1 cellular context compared by ENCODE assay signal in genomic region chr1:200409761-200410565, GRCh38.
TF ChIP-seq lines count a peak whose summit lies in the region.

A gene with protein sequence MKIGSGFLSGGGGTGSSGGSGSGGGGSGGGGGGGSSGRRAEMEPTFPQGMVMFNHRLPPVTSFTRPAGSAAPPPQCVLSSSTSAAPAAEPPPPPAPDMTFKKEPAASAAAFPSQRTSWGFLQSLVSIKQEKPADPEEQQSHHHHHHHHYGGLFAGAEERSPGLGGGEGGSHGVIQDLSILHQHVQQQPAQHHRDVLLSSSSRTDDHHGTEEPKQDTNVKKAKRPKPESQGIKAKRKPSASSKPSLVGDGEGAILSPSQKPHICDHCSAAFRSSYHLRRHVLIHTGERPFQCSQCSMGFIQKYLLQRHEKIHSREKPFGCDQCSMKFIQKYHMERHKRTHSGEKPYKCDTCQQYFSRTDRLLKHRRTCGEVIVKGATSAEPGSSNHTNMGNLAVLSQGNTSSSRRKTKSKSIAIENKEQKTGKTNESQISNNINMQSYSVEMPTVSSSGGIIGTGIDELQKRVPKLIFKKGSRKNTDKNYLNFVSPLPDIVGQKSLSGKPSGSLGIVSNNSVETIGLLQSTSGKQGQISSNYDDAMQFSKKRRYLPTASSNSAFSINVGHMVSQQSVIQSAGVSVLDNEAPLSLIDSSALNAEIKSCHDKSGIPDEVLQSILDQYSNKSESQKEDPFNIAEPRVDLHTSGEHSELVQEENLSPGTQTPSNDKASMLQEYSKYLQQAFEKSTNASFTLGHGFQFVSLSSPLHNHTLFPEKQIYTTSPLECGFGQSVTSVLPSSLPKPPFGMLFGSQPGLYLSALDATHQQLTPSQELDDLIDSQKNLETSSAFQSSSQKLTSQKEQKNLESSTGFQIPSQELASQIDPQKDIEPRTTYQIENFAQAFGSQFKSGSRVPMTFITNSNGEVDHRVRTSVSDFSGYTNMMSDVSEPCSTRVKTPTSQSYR (minus strand): TSS chr1:200410036. CDS start chr1:200409705, 331 bp downstream.

TF ChIP-seq in HEK293, 187 proteins besides CTCF, POLR2A, EP300 and RAD21 (continued from another document and continues in another):
- TF ChIP-seq ZBTB7A (tag by site-specific recombination; IDR thresholded peaks at IDR 0.05; ENCODE audit: low read depth) (peak; percentile 54; the same call in 1 of the 2 replicates), ZNF473 (tag by site-specific recombination; IDR thresholded peaks at IDR 0.05) (no peak), KLF8 (tag by site-specific recombination; IDR thresholded peaks at IDR 0.05) (no peak), SCRT2 (tag by site-specific recombination; IDR thresholded peaks at IDR 0.05) (0 out of 2 replicates have a peak, but pooled peaks have one; percentile 29), TRIM28 (IDR thresholded peaks at IDR 0.05; ENCODE audit: borderline replicate concordance, low read length) (no peak), ELK4 (IDR thresholded peaks at IDR 0.05; ENCODE audit: borderline replicate concordance, low read depth, low read length) (no peak), HOXC10 (CRISPR knock-in tag; IDR thresholded peaks at IDR 0.05) (no peak), ZSCAN5A (tag by site-specific recombination; IDR thresholded peaks at IDR 0.05) (peak; percentile 48; the same call in 1 of the 2 replicates), TCF7L2 (IDR thresholded peaks at IDR 0.05; ENCODE audit: borderline replicate concordance, low read depth, low read length) (no peak), MZF1 (tag by site-specific recombination; IDR thresholded peaks at IDR 0.05; ENCODE audit: borderline replicate concordance) (peak; percentile 83), KLF1 (tag by site-specific recombination; IDR thresholded peaks at IDR 0.05) (0 out of 2 replicates have a peak, but pooled peaks have one; percentile 39), ZNF248 (tag by site-specific recombination; IDR thresholded peaks at IDR 0.05) (no peak), ZNF26 (tag by site-specific recombination; IDR thresholded peaks at IDR 0.05) (no peak), ZNF24 (tag by site-specific recombination; IDR thresholded peaks at IDR 0.05) (peak; percentile 19; the same call in 1 of the 2 replicates), ZNF610 (tag by site-specific recombination; IDR thresholded peaks at IDR 0.05; ENCODE audit: borderline replicate concordance) (peak; percentile 29; the same call in 1 of the 2 replicates), ZFP37 (tag by site-specific recombination; IDR thresholded peaks at IDR 0.05) (peak; percentile 53; the same call in 1 of the 2 replicates), ZNF148 (tag by site-specific recombination; IDR thresholded peaks at IDR 0.05; ENCODE audit: borderline replicate concordance) (no peak), SP2 (tag by site-specific recombination; IDR thresholded peaks at IDR 0.05) (peak; percentile 99), ZNF48 (tag by site-specific recombination; IDR thresholded peaks at IDR 0.05) (no peak), BCL11B (tag by site-specific recombination; IDR thresholded peaks at IDR 0.05; ENCODE audit: low read depth) (no peak), ZNF692 (tag by site-specific recombination; IDR thresholded peaks at IDR 0.05) (peak; percentile 57; the same call in 1 of the 2 replicates), ZNF514 (tag by site-specific recombination; IDR thresholded peaks at IDR 0.05) (no peak), PRDM6 (tag by site-specific recombination; IDR thresholded peaks at IDR 0.05) (no peak), ZNF548 (tag by site-specific recombination; IDR thresholded peaks at IDR 0.05) (no peak), ZNF302 (tag by site-specific recombination; IDR thresholded peaks at IDR 0.05; ENCODE audit: low read depth) (no peak), ZNF768 (tag by site-specific recombination; IDR thresholded peaks at IDR 0.05) (no peak), YY2 (tag by site-specific recombination; IDR thresholded peaks at IDR 0.05) (0 out of 2 replicates have a peak, but pooled peaks have one; percentile 24), ZNF747 (tag by site-specific recombination; IDR thresholded peaks at IDR 0.05) (no peak), SALL2 (tag by site-specific recombination; IDR thresholded peaks at IDR 0.05; ENCODE audit: borderline replicate concordance) (no peak), ZBTB8A (tag by site-specific recombination; IDR thresholded peaks at IDR 0.05) (peak; percentile 98), ZNF174 (tag by site-specific recombination; IDR thresholded peaks at IDR 0.05) (no peak)
- TF ChIP-seq, protein P1, sequence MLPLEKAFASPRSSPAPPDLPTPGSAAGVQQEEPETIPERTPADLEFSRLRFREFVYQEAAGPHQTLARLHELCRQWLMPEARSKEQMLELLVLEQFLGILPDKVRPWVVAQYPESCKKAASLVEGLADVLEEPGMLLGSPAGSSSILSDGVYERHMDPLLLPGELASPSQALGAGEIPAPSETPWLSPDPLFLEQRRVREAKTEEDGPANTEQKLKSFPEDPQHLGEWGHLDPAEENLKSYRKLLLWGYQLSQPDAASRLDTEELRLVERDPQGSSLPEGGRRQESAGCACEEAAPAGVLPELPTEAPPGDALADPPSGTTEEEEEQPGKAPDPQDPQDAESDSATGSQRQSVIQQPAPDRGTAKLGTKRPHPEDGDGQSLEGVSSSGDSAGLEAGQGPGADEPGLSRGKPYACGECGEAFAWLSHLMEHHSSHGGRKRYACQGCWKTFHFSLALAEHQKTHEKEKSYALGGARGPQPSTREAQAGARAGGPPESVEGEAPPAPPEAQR (tag by site-specific recombination; IDR thresholded peaks at IDR 0.05), result no peak
- TF ChIP-seq, protein P2, sequence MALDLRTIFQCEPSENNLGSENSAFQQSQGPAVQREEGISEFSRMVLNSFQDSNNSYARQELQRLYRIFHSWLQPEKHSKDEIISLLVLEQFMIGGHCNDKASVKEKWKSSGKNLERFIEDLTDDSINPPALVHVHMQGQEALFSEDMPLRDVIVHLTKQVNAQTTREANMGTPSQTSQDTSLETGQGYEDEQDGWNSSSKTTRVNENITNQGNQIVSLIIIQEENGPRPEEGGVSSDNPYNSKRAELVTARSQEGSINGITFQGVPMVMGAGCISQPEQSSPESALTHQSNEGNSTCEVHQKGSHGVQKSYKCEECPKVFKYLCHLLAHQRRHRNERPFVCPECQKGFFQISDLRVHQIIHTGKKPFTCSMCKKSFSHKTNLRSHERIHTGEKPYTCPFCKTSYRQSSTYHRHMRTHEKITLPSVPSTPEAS (tag by site-specific recombination; IDR thresholded peaks at IDR 0.05), result 0 out of 2 replicates have a peak, but pooled peaks have one; percentile 17
- TF ChIP-seq, protein P3, sequence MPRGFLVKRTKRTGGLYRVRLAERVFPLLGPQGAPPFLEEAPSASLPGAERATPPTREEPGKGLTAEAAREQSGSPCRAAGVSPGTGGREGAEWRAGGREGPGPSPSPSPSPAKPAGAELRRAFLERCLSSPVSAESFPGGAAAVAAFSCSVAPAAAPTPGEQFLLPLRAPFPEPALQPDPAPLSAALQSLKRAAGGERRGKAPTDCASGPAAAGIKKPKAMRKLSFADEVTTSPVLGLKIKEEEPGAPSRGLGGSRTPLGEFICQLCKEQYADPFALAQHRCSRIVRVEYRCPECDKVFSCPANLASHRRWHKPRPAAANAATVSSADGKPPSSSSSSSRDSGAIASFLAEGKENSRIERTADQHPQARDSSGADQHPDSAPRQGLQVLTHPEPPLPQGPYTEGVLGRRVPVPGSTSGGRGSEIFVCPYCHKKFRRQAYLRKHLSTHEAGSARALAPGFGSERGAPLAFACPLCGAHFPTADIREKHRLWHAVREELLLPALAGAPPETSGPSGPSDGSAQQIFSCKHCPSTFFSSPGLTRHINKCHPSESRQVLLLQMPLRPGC (tag by site-specific recombination; IDR thresholded peaks at IDR 0.05), result no peak
- TF ChIP-seq, protein P4, sequence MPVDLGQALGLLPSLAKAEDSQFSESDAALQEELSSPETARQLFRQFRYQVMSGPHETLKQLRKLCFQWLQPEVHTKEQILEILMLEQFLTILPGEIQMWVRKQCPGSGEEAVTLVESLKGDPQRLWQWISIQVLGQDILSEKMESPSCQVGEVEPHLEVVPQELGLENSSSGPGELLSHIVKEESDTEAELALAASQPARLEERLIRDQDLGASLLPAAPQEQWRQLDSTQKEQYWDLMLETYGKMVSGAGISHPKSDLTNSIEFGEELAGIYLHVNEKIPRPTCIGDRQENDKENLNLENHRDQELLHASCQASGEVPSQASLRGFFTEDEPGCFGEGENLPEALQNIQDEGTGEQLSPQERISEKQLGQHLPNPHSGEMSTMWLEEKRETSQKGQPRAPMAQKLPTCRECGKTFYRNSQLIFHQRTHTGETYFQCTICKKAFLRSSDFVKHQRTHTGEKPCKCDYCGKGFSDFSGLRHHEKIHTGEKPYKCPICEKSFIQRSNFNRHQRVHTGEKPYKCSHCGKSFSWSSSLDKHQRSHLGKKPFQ (tag by site-specific recombination; IDR thresholded peaks at IDR 0.05), result no peak
- TF ChIP-seq, protein P5, sequence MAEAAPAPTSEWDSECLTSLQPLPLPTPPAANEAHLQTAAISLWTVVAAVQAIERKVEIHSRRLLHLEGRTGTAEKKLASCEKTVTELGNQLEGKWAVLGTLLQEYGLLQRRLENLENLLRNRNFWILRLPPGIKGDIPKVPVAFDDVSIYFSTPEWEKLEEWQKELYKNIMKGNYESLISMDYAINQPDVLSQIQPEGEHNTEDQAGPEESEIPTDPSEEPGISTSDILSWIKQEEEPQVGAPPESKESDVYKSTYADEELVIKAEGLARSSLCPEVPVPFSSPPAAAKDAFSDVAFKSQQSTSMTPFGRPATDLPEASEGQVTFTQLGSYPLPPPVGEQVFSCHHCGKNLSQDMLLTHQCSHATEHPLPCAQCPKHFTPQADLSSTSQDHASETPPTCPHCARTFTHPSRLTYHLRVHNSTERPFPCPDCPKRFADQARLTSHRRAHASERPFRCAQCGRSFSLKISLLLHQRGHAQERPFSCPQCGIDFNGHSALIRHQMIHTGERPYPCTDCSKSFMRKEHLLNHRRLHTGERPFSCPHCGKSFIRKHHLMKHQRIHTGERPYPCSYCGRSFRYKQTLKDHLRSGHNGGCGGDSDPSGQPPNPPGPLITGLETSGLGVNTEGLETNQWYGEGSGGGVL (tag by site-specific recombination; IDR thresholded peaks at IDR 0.05), result peak; percentile 26
